8 cellular contexts compared by ENCODE assay signal in genomic region chr21:33490991-33491372, GRCh38. TPM values are rescaled to one million over a fixed set of nuclear protein-coding genes. Genes with fewer than 3 reads are reported as not detected.
DNase-seq lines count a peak whose midpoint lies in the region; ATAC-seq and TF ChIP-seq lines count a peak whose summit lies in the region.

No MANE protein-coding gene starts in this region.

- no peaks in the 10 kb centered on the region for H3K27me3 ChIP-seq in CD4-positive, alpha-beta T cell (ENCODE audit: control insufficient read depth, insufficient read depth, low read length)
- H3K27me3 ChIP-seq in Karpas-422 (ENCODE audit: low read length) (no peaks in the 10 kb centered on the region), brain microvascular endothelial cell (replicated peaks) (no peaks in the 10 kb centered on the region), transverse colon (no peaks in the 10 kb centered on the region)

- H3K4me2 ChIP-seq in Karpas-422 (ENCODE audit: low read depth, low read length, poor library complexity, severe bottlenecking) = peak overlapping the region; percentile 87

- peak overlapping the region; percentile 85 for H3K27ac Mint-ChIP-seq in CD4-positive, alpha-beta T cell

- H3K9me3 ChIP-seq in CD4-positive, alpha-beta T cell (ENCODE audit: control insufficient read depth, low read length) = no peaks in the 10 kb centered on the region
- H3K9me3 ChIP-seq in Karpas-422 (ENCODE audit: low read length) (no peaks in the 10 kb centered on the region), transverse colon (no peaks in the 10 kb centered on the region)

- no peak for TF ChIP-seq CTCF in CD4-positive, alpha-beta T cell (IDR thresholded peaks at IDR 0.05)
- no peak for TF ChIP-seq CTCF in brain microvascular endothelial cell (IDR thresholded peaks at IDR 0.05; ENCODE audit: low read depth, low read length, missing control alignments)
- no peak for TF ChIP-seq CTCF in lower leg skin (IDR thresholded peaks at IDR 0.05)
- TF ChIP-seq CTCF in transverse colon (IDR thresholded peaks at IDR 0.05) = no peak

- H3K4me3 ChIP-seq in Karpas-422 (ENCODE audit: low read length) (peak overlapping the region; percentile 80), brain microvascular endothelial cell (ENCODE audit: low read depth, low read length) (peak overlapping the region; percentile 90), lower leg skin (ENCODE audit: low read depth, poor library complexity, severe bottlenecking) (peak overlapping the region; percentile 41), transverse colon (peak overlapping the region; percentile 44 to 74 (median 66))

- no peaks in the 10 kb centered on the region for H3K9me2 ChIP-seq in Karpas-422 (replicated peaks; ENCODE audit: insufficient read depth, low read length)

- H3K36me3 ChIP-seq in Karpas-422 (ENCODE audit: insufficient read depth, low read length) (no peaks in the 10 kb centered on the region), brain microvascular endothelial cell (replicated peaks) (no peaks in the 10 kb centered on the region), transverse colon (no peaks in the 10 kb centered on the region)

- no peak for TF ChIP-seq EP300 in transverse colon (IDR thresholded peaks at IDR 0.05; ENCODE audit: low read depth)

- WGBS in lower leg skin, 2 donors = 10 to 11% methylated on average over 12 of the region's 12 CpGs
- WGBS in transverse colon (ENCODE audit: low coverage in 1 of 2), 2 donors = 7 to 17% methylated on average over 8 to 12 of the region's 12 CpGs

- peaks cover 8% of the 10 kb centered on the region for H3K36me3 Mint-ChIP-seq in CD4-positive, alpha-beta T cell (ENCODE audit: low read depth)

- in situ Hi-C loops in brain microvascular endothelial cell (cut with HindIII; ENCODE audit: low pct_ligation_motif_present, low sequenced_read_pairs) = no loop called here
- in situ Hi-C loops in transverse colon (cut with MboI; ENCODE audit: low pct_ligation_motif_present in 1 of 4, low pct_unique_long_range_greater_than_20kb in 1 of 4, low sequenced_read_pairs in 3 of 4) = no loop called here

- H3K27me3 Mint-ChIP-seq in CD4-positive, alpha-beta T cell = no peaks in the 10 kb centered on the region

- H3K4me3 Mint-ChIP-seq in CD4-positive, alpha-beta T cell = peak overlapping the region; percentile 94

- no peak overlapping the region for H3K27ac ChIP-seq in CD4-positive, alpha-beta T cell (ENCODE audit: low read depth, low read length)
- no peak overlapping the region for H3K27ac ChIP-seq in Karpas-422 (ENCODE audit: low read length)
- peak overlapping the region; percentile 77 for H3K27ac ChIP-seq in brain microvascular endothelial cell
- H3K27ac ChIP-seq in transverse colon = peak overlapping the region; percentile 64 to 83 (median 78)

- POLR2A ChIA-PET in CD4-positive, alpha-beta T cell (lab: Charles Lee) = interaction anchor here (0.6 to 3.6 kb wide), 15 partner anchors 9 to 953 kb away, joined by 3 to 197 read pairs (median 5); partner anchors contain the start of genes DONSON, GART, IFNAR1 and PAXBP1

- TF ChIP-seq POLR2A in lower leg skin (IDR thresholded peaks at IDR 0.05) (no peak), transverse colon (IDR thresholded peaks at IDR 0.05) (no peak), erythroblast (IDR thresholded peaks at IDR 0.05; ENCODE audit: low read length) (no peak)

- CTCF ChIA-PET in CD4-positive, alpha-beta T cell (lab: Charles Lee) = interaction anchor here (1.0 to 4.3 kb wide), 3 partner anchors 10 to 130 kb away, joined by 3 to 46 read pairs (median 5); partner anchors contain the start of gene TMEM50B

- H4K20me1 ChIP-seq in Karpas-422 (ENCODE audit: insufficient read depth, low read depth, low read length) = no peaks in the 10 kb centered on the region

- H3K9me3 Mint-ChIP-seq in CD4-positive, alpha-beta T cell = no peaks in the 10 kb centered on the region

- peaks cover 11% of the 10 kb centered on the region for H3K4me1 ChIP-seq in Karpas-422 (ENCODE audit: low read length)
- H3K4me1 ChIP-seq in transverse colon = peaks cover 0 to 10% (median 2%) of the 10 kb centered on the region in 4 donors

- no peak for DNase-seq in CD4-positive, alpha-beta T cell
- DNase-seq in Karpas-422 (no peak), brain microvascular endothelial cell (no peak), lower leg skin (ENCODE audit: low spot score in 2 of 2) (no peak), transverse colon (no peak), erythroblast (lab: John Stamatoyannopoulos, UW) (no peak), globus pallidus (ENCODE audit: low spot score) (no peak), NCI-H2029 treated with DMSO at 0.1 percent for 48 hours (lab: John Stamatoyannopoulos, UW) (no peak)

- peak overlapping the region; percentile 71 for H2AFZ ChIP-seq in Karpas-422 (ENCODE audit: low read length)

- no peaks in the 10 kb centered on the region for H3K79me2 ChIP-seq in Karpas-422 (ENCODE audit: low read length)

- intact Hi-C loops in CD4-positive, alpha-beta T cell (cut with DNase I, micrococcal nuclease) = loop anchor here (1.0 to 5.0 kb wide), 4 partner anchors 11 to 151 kb away; partner anchors contain the start of genes CRYZL1 (in 1 of the 2), DONSON (in 1 of the 2), GART (in 1 of the 2) and ITSN1 (in 1 of the 2)
- intact Hi-C loops in lower leg skin (cut with DNase I; ENCODE audit: low total_unique reads) (no loop called here), transverse colon (cut with DNase I; ENCODE audit: low total_unique reads) (no loop called here)

- no peak for ATAC-seq in CD4-positive, alpha-beta T cell (ENCODE audit: poor library complexity)

- H3K4me1 Mint-ChIP-seq in CD4-positive, alpha-beta T cell (ENCODE audit: low read depth) = peaks cover 13% of the 10 kb centered on the region

- H3K9ac ChIP-seq in Karpas-422 (ENCODE audit: low read length) = peak overlapping the region; percentile 71

RNA-seq across cellular contexts. Expression of gene DNAJC28, which starts 0.5 kb away (rescaled TPM):
- not detected for total RNA-seq in CD4-positive, alpha-beta T cell
- 0.22 and 0.25 TPM in 2 replicates for total RNA-seq in Karpas-422 (2014; rRNA removed; shearing (Covaris generic); ENCODE audit: low replicate concordance)
- total RNA-seq in lower leg skin = 1 to 10 TPM in 1 of 4 donors, under 1 TPM in 3; 0.08 to 2.3 (median 0.40) TPM
- 1 to 10 TPM in 2 of 4 donors, not detected in 2; 3.0 to 3.7 TPM for total RNA-seq in transverse colon

RNA-seq across cellular contexts. Expression of gene TMEM50B, which starts 11.2 kb away (rescaled TPM):
- total RNA-seq in CD4-positive, alpha-beta T cell = 10 to 100 TPM; 38.4 to 40.3 TPM
- 39.9 and 57.5 TPM in 2 replicates for total RNA-seq in Karpas-422 (2014; rRNA removed; shearing (Covaris generic); ENCODE audit: low replicate concordance)
- total RNA-seq in lower leg skin (10 to 100 TPM; 36.4 to 48.7 (median 38.2) TPM), transverse colon (100 to 1,000 TPM in 3 of 4 donors, 10 to 100 TPM in 1; 70.3 to 181 (median 105) TPM)

RNA-seq across cellular contexts. Expression of gene GART, which starts 50.9 kb away (rescaled TPM):
- total RNA-seq in CD4-positive, alpha-beta T cell = 10 to 100 TPM; 21.8 to 25.5 TPM
- total RNA-seq in Karpas-422 (2014; rRNA removed; shearing (Covaris generic); ENCODE audit: low replicate concordance) = 117 and 119 TPM in 2 replicates
- total RNA-seq in lower leg skin (10 to 100 TPM; 44.8 to 62.4 (median 57.3) TPM), transverse colon (100 to 1,000 TPM in 1 of 4 donors, 10 to 100 TPM in 3; 23.9 to 123 (median 68.5) TPM)

RNA-seq across cellular contexts. Expression of gene SON, which starts 51.9 kb away (rescaled TPM):
- total RNA-seq in CD4-positive, alpha-beta T cell = 100 to 1,000 TPM; 420 to 438 TPM
- 121 and 159 TPM in 2 replicates for total RNA-seq in Karpas-422 (2014; rRNA removed; shearing (Covaris generic); ENCODE audit: low replicate concordance)
- total RNA-seq in lower leg skin = 100 to 1,000 TPM; 199 to 314 (median 256) TPM
- total RNA-seq in transverse colon = 100 to 1,000 TPM; 183 to 465 (median 223) TPM

Comparison
In these comparisons a context has a peak if more than half of its experiments do, and no peak if none do; other contexts are left out.
1. H3K27ac ChIP-seq: peak in brain microvascular endothelial cell (single experiment) and transverse colon (4 of 4); none in CD4-positive, alpha-beta T cell (single experiment) and Karpas-422 (single experiment).
2. intact Hi-C loops: an anchor here in CD4-positive, alpha-beta T cell (1.0 to 5.0 kb wide); none called in lower leg skin and transverse colon.
3. Peak in every context shown above with its lines, with median percentiles within 50 percentile points of each other: H3K4me3 ChIP-seq.